ENCODE assay signal across 10 cellular contexts in the genomic region with DNA sequence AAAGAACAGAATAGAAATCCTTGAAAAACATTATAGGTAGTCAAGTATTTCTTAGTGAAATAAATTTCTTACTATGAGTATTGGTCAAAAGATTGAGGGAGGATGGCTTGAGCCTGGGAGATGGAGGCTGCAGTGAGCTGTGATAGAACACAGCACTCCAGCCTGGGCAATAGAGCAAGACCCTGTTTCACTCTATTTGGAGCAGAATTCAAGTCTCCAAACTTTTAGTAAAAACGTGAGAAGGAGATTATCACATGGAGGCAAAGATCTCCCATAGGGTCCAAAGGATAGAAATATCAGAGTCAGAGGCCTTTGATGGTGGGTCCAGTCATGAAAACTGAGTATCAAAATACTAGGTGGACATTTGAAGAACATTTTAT. TPM values are rescaled to one million over a fixed set of nuclear protein-coding genes. Genes with fewer than 3 reads are reported as not detected.
DNase-seq lines count a peak whose midpoint lies in the region; ATAC-seq and TF ChIP-seq lines count a peak whose summit lies in the region.
"Had no signal": no experiment of that assay in that cellular context is flagged by ENCODE, and none has a peak within 500 bp of the region (broad histone marks: within the 10 kb centered on the region; RNA-seq: fewer than 3 reads in every experiment).

No MANE protein-coding gene starts in this region.

- H3K4me1 ChIP-seq in H9 (ENCODE audit: insufficient read depth, low read length) (no peaks in the 10 kb centered on the region), muscle layer of colon (ENCODE audit: insufficient read depth, low read length) (peaks cover 21% of the 10 kb centered on the region)

- H3K36me3 ChIP-seq in muscle layer of colon (ENCODE audit: insufficient read depth, low read length) = peaks cover 3% of the 10 kb centered on the region

- no peak overlapping the region for H3K14ac ChIP-seq in H9 (ENCODE audit: insufficient read depth, low read length)

- H3K9me3 Mint-ChIP-seq in H9 = peaks cover 27% of the 10 kb centered on the region in 2 experiments
- peaks cover 17% of the 10 kb centered on the region for H3K9me3 Mint-ChIP-seq in activated naive CD8-positive, alpha-beta T cell treated with anti-CD3 and anti-CD28 coated beads, Interleukin-2, amount 50 U/mL, for 24 hours

- no peak overlapping the region for H4K5ac ChIP-seq in H9 (ENCODE audit: insufficient read length, low read depth, low read length)

- H3K9me3 ChIP-seq in H9 (ENCODE audit: control insufficient read depth, low read depth, low read length) (no peaks in the 10 kb centered on the region), muscle layer of colon (ENCODE audit: low read length) (no peaks in the 10 kb centered on the region)

- no peak overlapping the region for H3K27ac ChIP-seq in H9 (ENCODE audit: insufficient read length, low read depth, low read length)
- H3K27ac ChIP-seq in muscle layer of colon (ENCODE audit: low read depth, low read length) = no peak overlapping the region

- WGBS in H9 (ENCODE audit: extremely low coverage, insufficient read length, low lambda C conversion rate) = no CpG with 5 or more reads among the region's 1 CpG

- H4K91ac ChIP-seq in H9 (ENCODE audit: insufficient read length, low read depth, low read length) = no peak overlapping the region

- H3K9ac ChIP-seq in H9 (ENCODE audit: extremely low read depth, insufficient read length, low read length) (no peak overlapping the region), muscle layer of colon (ENCODE audit: low read length) (peak overlapping the region; percentile 44)

- no peak for DNase-seq in AG10803 (ENCODE audit: low read depth)
- DNase-seq in H9 = no peak
- DNase-seq in activated naive CD8-positive, alpha-beta T cell treated with anti-CD3 and anti-CD28 coated beads, Interleukin-2, amount 50 U/mL, for 24 hours = no peak
- DNase-seq: activated CD4-positive, CD25-positive, alpha-beta regulatory T cell treated with anti-CD3 and anti-CD28 coated beads, Interleukin-2, amount 50 U/mL, for 72 hours; stimulated activated naive CD4-positive, alpha-beta T cell treated with Interleukin-2 at 50 U/mL for 16 hours had no signal

- no peak overlapping the region for H3K4ac ChIP-seq in H9 (ENCODE audit: low read depth, low read length)

- ATAC-seq in activated naive CD8-positive, alpha-beta T cell treated with anti-CD3 and anti-CD28 coated beads, Interleukin-2, amount 50 U/mL, for 24 hours = no peak
- no peak for ATAC-seq in HG03442 (IDR thresholded peaks at IDR 0.05; ENCODE audit: unreplicated experiment)
- ATAC-seq in GM18858 (IDR thresholded peaks at IDR 0.05; ENCODE audit: unreplicated experiment) = no peak
- no peak for ATAC-seq in HG03175 (IDR thresholded peaks at IDR 0.05; ENCODE audit: unreplicated experiment)
- no peak for ATAC-seq in HG02571 (IDR thresholded peaks at IDR 0.05; ENCODE audit: unreplicated experiment)

- no peaks in the 10 kb centered on the region for H3K79me1 ChIP-seq in H9 (ENCODE audit: insufficient read depth, low read depth, low read length, poor library complexity, severe bottlenecking)

- H3K18ac ChIP-seq in H9 (ENCODE audit: insufficient read length, low read depth, low read length) = no peak overlapping the region

- peaks cover 10% of the 10 kb centered on the region for H3K23me2 ChIP-seq in H9 (ENCODE audit: insufficient read length, low read depth, low read length, poor library complexity, severe bottlenecking)

- H2BK15ac ChIP-seq in H9 (ENCODE audit: low read depth, low read length) = no peak overlapping the region

- H3T11ph ChIP-seq in H9 (ENCODE audit: low read length) = no peak overlapping the region

- H2BK5ac ChIP-seq in H9 (ENCODE audit: insufficient read length, low read length) = no peak overlapping the region

- no peak overlapping the region for H2AFZ ChIP-seq in H9 (ENCODE audit: low read length)

- no peak overlapping the region for H3K27ac Mint-ChIP-seq in H9
- peak overlapping the region; percentile 97 for H3K27ac Mint-ChIP-seq in activated naive CD8-positive, alpha-beta T cell treated with anti-CD3 and anti-CD28 coated beads, Interleukin-2, amount 50 U/mL, for 24 hours

- H3K27me3 Mint-ChIP-seq in H9 (ENCODE audit: low read depth) = no peaks in the 10 kb centered on the region
- peaks cover 2% of the 10 kb centered on the region for H3K27me3 Mint-ChIP-seq in activated naive CD8-positive, alpha-beta T cell treated with anti-CD3 and anti-CD28 coated beads, Interleukin-2, amount 50 U/mL, for 24 hours

- H3K4me3 ChIP-seq in AG10803 (ENCODE audit: low read length) (peak overlapping the region; percentile 93), muscle layer of colon (ENCODE audit: low read depth in 1 of 2, low read length in 2 of 2) (peak overlapping the region in 1 of 2 donors; percentile 90)

- H3K4me1 Mint-ChIP-seq in H9 = peaks cover 21% of the 10 kb centered on the region in 2 experiments
- peaks cover 26% of the 10 kb centered on the region for H3K4me1 Mint-ChIP-seq in activated naive CD8-positive, alpha-beta T cell treated with anti-CD3 and anti-CD28 coated beads, Interleukin-2, amount 50 U/mL, for 24 hours

- no peak overlapping the region for H3K56ac ChIP-seq in H9 (ENCODE audit: insufficient read length, low read depth, low read length)

- no peaks in the 10 kb centered on the region for H4K20me1 ChIP-seq in H9 (ENCODE audit: control insufficient read depth, insufficient read depth, insufficient read length)

- H2AK5ac ChIP-seq in H9 (ENCODE audit: insufficient read length, low read length) = no peak overlapping the region

- peak overlapping the region; percentile 60 for H3K4me2 ChIP-seq in H9 (ENCODE audit: insufficient read depth, insufficient read length, low read length)

- H3K4me3 Mint-ChIP-seq in H9 = peak overlapping the region in 1 of 2 experiments; percentile 91; a peak in 2 of 5 replicates
- H3K4me3 Mint-ChIP-seq in activated naive CD8-positive, alpha-beta T cell treated with anti-CD3 and anti-CD28 coated beads, Interleukin-2, amount 50 U/mL, for 24 hours = peak overlapping the region; percentile 86

- H3K36me3 Mint-ChIP-seq in H9 (ENCODE audit: insufficient read depth in 1 of 3, low read depth in 3 of 3) = peaks cover 22 to 29% (median 29%) of the 10 kb centered on the region in 3 experiments; a peak in 6 of 7 replicates
- H3K36me3 Mint-ChIP-seq in activated naive CD8-positive, alpha-beta T cell treated with anti-CD3 and anti-CD28 coated beads, Interleukin-2, amount 50 U/mL, for 24 hours (ENCODE audit: low read depth) = peaks cover 45% of the 10 kb centered on the region

- no peak overlapping the region for H4K8ac ChIP-seq in H9 (replicated peaks; ENCODE audit: insufficient read length, low read depth, low read length)

- TF ChIP-seq CTCF in AG10803 (conservative IDR thresholded peaks at IDR 0.05; ENCODE audit: low read length) (no peak), H9 (conservative IDR thresholded peaks at IDR 0.05) (no peak)

- no peak overlapping the region for H3K23ac ChIP-seq in H9 (ENCODE audit: insufficient read length, low read depth, low read length)

- H2BK20ac ChIP-seq in H9 (ENCODE audit: low read depth, low read length, poor library complexity, severe bottlenecking) = no peak overlapping the region

- no peaks in the 10 kb centered on the region for H3K27me3 ChIP-seq in H9 (ENCODE audit: insufficient read depth, low read length)
- no peaks in the 10 kb centered on the region for H3K27me3 ChIP-seq in muscle layer of colon (ENCODE audit: control insufficient read depth in 1 of 2, insufficient read depth in 2 of 2, low read length in 2 of 2)

- peaks cover 15% of the 10 kb centered on the region; the same call in 1 of the 2 replicates for H3K79me2 ChIP-seq in H9 (ENCODE audit: insufficient read depth, low read length)

- H2BK12ac ChIP-seq in H9 (ENCODE audit: insufficient read length, low read depth, low read length) = no peak overlapping the region

- H2BK120ac ChIP-seq in H9 (ENCODE audit: low read depth, low read length, poor library complexity, severe bottlenecking) = no peak overlapping the region

RNA-seq across cellular contexts. Expression of gene MYL12A, which starts 2.4 kb away (rescaled TPM):
- total RNA-seq in H9 (2021) = 279 and 284 TPM in 2 replicates

RNA-seq across cellular contexts. Expression of gene MYL12B, which starts 16.8 kb away (rescaled TPM):
- 166 and 180 TPM in 2 replicates for total RNA-seq in H9 (2021)

RNA-seq across cellular contexts. Expression of gene MYOM1, which starts 25.4 kb away (rescaled TPM):
- total RNA-seq in H9 (2021) = 0.17 and 0.20 TPM in 2 replicates
